16 cellular contexts compared by ENCODE assay signal in the genomic region with DNA sequence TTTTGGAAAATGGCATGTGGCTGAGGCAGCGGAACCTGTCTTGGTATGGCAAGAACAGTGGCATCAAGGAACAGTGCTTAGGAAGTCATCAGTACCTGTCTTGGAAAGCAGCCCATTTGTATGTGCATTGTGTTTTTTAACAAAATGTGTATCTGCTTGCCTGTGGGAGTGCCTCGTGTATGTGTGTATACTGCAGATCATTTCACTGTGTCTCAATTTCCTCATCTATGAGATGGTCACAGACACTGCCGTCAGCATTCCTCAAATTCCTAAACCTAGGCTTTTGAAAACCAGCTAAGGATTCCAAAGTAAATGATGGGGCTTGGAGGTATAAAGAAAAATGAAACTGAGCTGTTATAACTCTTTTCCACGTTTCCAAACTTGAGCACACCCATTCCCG.
DNase-seq lines count a peak whose midpoint lies in the region; TF ChIP-seq lines count a peak whose summit lies in the region.
"Had no signal": no experiment of that assay in that cellular context is flagged by ENCODE, and none has a peak within 500 bp of the region (broad histone marks: within the 10 kb centered on the region; RNA-seq: fewer than 3 reads in every experiment).

No MANE protein-coding gene starts in this region.

- H3K36me3 ChIP-seq in SJSA1 = no peaks in the 10 kb centered on the region
- no peaks in the 10 kb centered on the region for H3K36me3 ChIP-seq in colonic mucosa
- H3K36me3 ChIP-seq: prostate gland had no signal

- H3K4me3 ChIP-seq in SJSA1 = peak overlapping the region; percentile 21
- H3K4me3 ChIP-seq in fibroblast of pulmonary artery (replicated peaks; ENCODE audit: low read depth, low read length) = no peak overlapping the region
- no peak overlapping the region for H3K4me3 ChIP-seq in colonic mucosa
- no peak overlapping the region for H3K4me3 ChIP-seq in dorsolateral prefrontal cortex
- H3K4me3 ChIP-seq: prostate gland had no signal

- TF ChIP-seq CTCF in fibroblast of pulmonary artery (IDR thresholded peaks at IDR 0.05; ENCODE audit: low read length, missing control alignments) = no peak
- TF ChIP-seq CTCF in colonic mucosa (IDR thresholded peaks at IDR 0.05) = no peak
- TF ChIP-seq CTCF in dorsolateral prefrontal cortex (IDR thresholded peaks at IDR 0.05 in 54 of 56, conservative IDR thresholded peaks at IDR 0.05 in 2 of 56; ENCODE audit: low read depth in 1 of 56, partially characterized antibody in 56 of 56) = no peak

- H3K9me3 ChIP-seq in SJSA1 (replicated peaks) = no peaks in the 10 kb centered on the region
- no peaks in the 10 kb centered on the region for H3K9me3 ChIP-seq in colonic mucosa
- H3K9me3 ChIP-seq: prostate gland had no signal

- H3K4me1 ChIP-seq in SJSA1 (replicated peaks) (peaks cover 16% of the 10 kb centered on the region), colonic mucosa (no peaks in the 10 kb centered on the region)
- H3K4me1 ChIP-seq: prostate gland had no signal

- intact Hi-C loops in colonic mucosa (cut with DNase I) (no loop called here), dorsolateral prefrontal cortex (cut with DNase I) (no loop called here)

- H3K27me3 ChIP-seq in SJSA1 (replicated peaks) = no peaks in the 10 kb centered on the region
- H3K27me3 ChIP-seq in colonic mucosa = no peaks in the 10 kb centered on the region
- peaks cover 0 to 6% (median 0%) of the 10 kb centered on the region in 45 donors for H3K27me3 ChIP-seq in dorsolateral prefrontal cortex

- DNase-seq in Daoy (ENCODE audit: low read depth) (peak; percentile 4), SJSA1 (ENCODE audit: low read depth in 1 of 2, low spot score in 2 of 2) (peak; percentile 47 to 66), fibroblast of pulmonary artery (ENCODE audit: low read depth) (peak; percentile 33), renal cortical epithelial cell (ENCODE audit: low read depth) (peak; percentile 36), colonic mucosa (no peak), NCI-H526 (lab: John Stamatoyannopoulos, UW) (no peak), dorsolateral prefrontal cortex (no peak)
- DNase-seq in activated naive CD4-positive, alpha-beta T cell treated with Interleukin-2 at 50 U/mL for 16 hours = no peak
- DNase-seq: activated effector memory CD4-positive, alpha-beta T cell treated with Interleukin-2 at 50 U/mL for 16 hours; cerebellar nuclear complex; NCI-H146; NCI-H510A treated with DMSO at 0.1 percent for 48 hours; stimulated activated CD4-positive, alpha-beta T cell treated with anti-CD3 and anti-CD28 coated beads, Interleukin-2, amount 100 ng/mL, for 24 hours; T-helper 2 cell had no signal

- H3K27ac ChIP-seq in SJSA1 (peak overlapping the region; percentile 77), colonic mucosa (no peak overlapping the region), dorsolateral prefrontal cortex (no peak overlapping the region)
- H3K27ac ChIP-seq: C4-2B, prostate gland had no signal

- no peak overlapping the region for H3K9ac ChIP-seq in colonic mucosa (ENCODE audit: low read depth in 2 of 2, low read length in 2 of 2)

Comparison
In these comparisons a context has a peak if more than half of its experiments do, and no peak if none do; other contexts are left out.
1. DNase-seq: peak in Daoy (single experiment), SJSA1 (2 of 2), fibroblast of pulmonary artery (single experiment) and renal cortical epithelial cell (single experiment); none in activated naive CD4-positive, alpha-beta T cell treated with Interleukin-2 at 50 U/mL for 16 hours (single experiment), colonic mucosa (single experiment), NCI-H526 (0 of 2) and dorsolateral prefrontal cortex (0 of 10).